Comparison of ENCODE assay signal across 16 cellular contexts in the genomic region with DNA sequence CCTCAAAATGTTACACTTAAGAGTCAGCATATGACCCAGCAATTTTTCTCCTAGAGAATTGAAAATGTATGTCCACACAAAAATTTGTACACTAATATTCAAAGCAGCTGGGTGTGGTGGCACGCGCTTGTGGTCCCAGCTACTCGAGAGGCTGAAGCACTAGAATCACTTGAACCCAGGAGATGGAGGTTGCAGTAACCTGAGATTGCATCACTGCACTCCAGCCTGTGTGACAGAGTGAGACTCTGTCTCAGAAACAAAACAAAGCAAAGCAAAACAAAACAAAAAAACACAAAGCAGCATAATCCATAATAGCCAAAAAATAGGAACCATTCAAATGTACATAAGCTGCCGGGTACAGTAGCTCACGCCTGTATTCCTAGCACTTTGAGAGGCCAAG. TPM values are rescaled to one million over a fixed set of nuclear protein-coding genes. Genes with fewer than 3 reads are reported as not detected.
DNase-seq lines count a peak whose midpoint lies in the region; ATAC-seq, FAIRE-seq and TF ChIP-seq lines count a peak whose summit lies in the region.
"Had no signal": no experiment of that assay in that cellular context is flagged by ENCODE, and none has a peak within 500 bp of the region (broad histone marks: within the 10 kb centered on the region; RNA-seq: fewer than 3 reads in every experiment).

No MANE protein-coding gene starts in this region.

- no peak for TF ChIP-seq CTCF in sigmoid colon (IDR thresholded peaks at IDR 0.05)
- no peak for TF ChIP-seq CTCF in endothelial cell (IDR thresholded peaks at IDR 0.05; ENCODE audit: unreplicated experiment)

- peaks cover 0 to 12% (median 10%) of the 10 kb centered on the region in 4 donors for H3K4me1 ChIP-seq in sigmoid colon
- no peaks in the 10 kb centered on the region for H3K4me1 ChIP-seq in SJCRH30

- no peak for TF ChIP-seq EP300 in sigmoid colon (IDR thresholded peaks at IDR 0.05)

- peaks cover 44% of the 10 kb centered on the region for H3K36me3 Mint-ChIP-seq in stimulated activated naive CD8-positive, alpha-beta T cell treated with anti-CD3 and anti-CD28 coated beads, Interleukin-15, Interleukin-2, amounts not matched to agents 100 ng/mL and 50 ng/mL, for 24 hours (ENCODE audit: low read depth)
- peaks cover 25% of the 10 kb centered on the region for H3K36me3 Mint-ChIP-seq in activated CD4-positive, alpha-beta memory T cell treated with anti-CD3 and anti-CD28 coated beads for 36 hours
- H3K36me3 Mint-ChIP-seq in immature natural killer cell (peaks cover 3 to 5% (median 4%) of the 10 kb centered on the region in 3 donors), endothelial cell (ENCODE audit: low read depth, unreplicated experiment) (peaks cover 8% of the 10 kb centered on the region)

- intact Hi-C loops in activated CD4-positive, alpha-beta memory T cell treated with anti-CD3 and anti-CD28 coated beads for 36 hours (cut with micrococcal nuclease), result loop anchor here (5.0 kb wide), 1 partner anchor 38 kb away; no protein-coding TSS in a partner anchor
- intact Hi-C loops in sigmoid colon (cut with DNase I), result loop anchor here (2.0 to 10.0 kb wide), 4 partner anchors 21 to 455 kb away; a partner anchor contains a TSS

- no peaks in the 10 kb centered on the region for H3K9me3 Mint-ChIP-seq in stimulated activated naive CD8-positive, alpha-beta T cell treated with anti-CD3 and anti-CD28 coated beads, Interleukin-15, Interleukin-2, amounts not matched to agents 100 ng/mL and 50 ng/mL, for 24 hours
- no peaks in the 10 kb centered on the region for H3K9me3 Mint-ChIP-seq in activated CD4-positive, alpha-beta memory T cell treated with anti-CD3 and anti-CD28 coated beads for 36 hours
- no peaks in the 10 kb centered on the region for H3K9me3 Mint-ChIP-seq in immature natural killer cell
- no peaks in the 10 kb centered on the region for H3K9me3 Mint-ChIP-seq in endothelial cell (ENCODE audit: unreplicated experiment)

- no peak overlapping the region for H3K27ac ChIP-seq in sigmoid colon
- H3K27ac ChIP-seq in SJCRH30, result no peak overlapping the region
- H3K27ac ChIP-seq: KMS-11 had no signal

- no peak overlapping the region for H3K4me3 ChIP-seq in sigmoid colon
- H3K4me3 ChIP-seq in SJCRH30, result no peak overlapping the region

- WGBS in sigmoid colon, 2 donors, result 93 to 96% methylated on average over 5 of the region's 5 CpGs

- POLR2A ChIA-PET in activated CD4-positive, alpha-beta memory T cell treated with anti-CD3 and anti-CD28 coated beads for 36 hours (lab: Charles Lee), result interaction anchor here (1.2 kb wide), 1 partner anchor 21 kb away, joined by 3 read pairs; a partner anchor contains a TSS

- ATAC-seq in stimulated activated naive CD8-positive, alpha-beta T cell treated with anti-CD3 and anti-CD28 coated beads, Interleukin-15, Interleukin-2, amounts not matched to agents 100 U/mL and 50 U/mL, for 24 hours, result no peak
- ATAC-seq: left ventricle myocardium superior had no signal

- CTCF ChIA-PET in activated CD4-positive, alpha-beta memory T cell treated with anti-CD3 and anti-CD28 coated beads for 36 hours (lab: Charles Lee), result interaction anchor here (0.6 kb wide), 1 partner anchor 9 kb away, joined by 4 read pairs; no protein-coding TSS in a partner anchor

- H3K9me3 ChIP-seq in sigmoid colon (no peaks in the 10 kb centered on the region), SJCRH30 (replicated peaks) (no peaks in the 10 kb centered on the region)

- H3K4me3 Mint-ChIP-seq in stimulated activated naive CD8-positive, alpha-beta T cell treated with anti-CD3 and anti-CD28 coated beads, Interleukin-15, Interleukin-2, amounts not matched to agents 100 ng/mL and 50 ng/mL, for 24 hours, result peak overlapping the region; percentile 98
- peak overlapping the region; percentile 98 for H3K4me3 Mint-ChIP-seq in activated CD4-positive, alpha-beta memory T cell treated with anti-CD3 and anti-CD28 coated beads for 36 hours
- H3K4me3 Mint-ChIP-seq in immature natural killer cell (peak overlapping the region; percentile 96 to 100 (median 99)), endothelial cell (ENCODE audit: unreplicated experiment) (no peak overlapping the region)

- H3K27me3 ChIP-seq in sigmoid colon (no peaks in the 10 kb centered on the region), SJCRH30 (no peaks in the 10 kb centered on the region)

- H3K36me3 ChIP-seq in sigmoid colon (peaks cover 0 to 4% (median 0%) of the 10 kb centered on the region in 4 donors), SJCRH30 (peaks cover 8% of the 10 kb centered on the region)

- no peak for FAIRE-seq in GM12891 (lab: Jason Lieb, UNC)
- FAIRE-seq: endometrium had no signal

- H3K27ac Mint-ChIP-seq in stimulated activated naive CD8-positive, alpha-beta T cell treated with anti-CD3 and anti-CD28 coated beads, Interleukin-15, Interleukin-2, amounts not matched to agents 100 ng/mL and 50 ng/mL, for 24 hours, result no peak overlapping the region
- H3K27ac Mint-ChIP-seq in activated CD4-positive, alpha-beta memory T cell treated with anti-CD3 and anti-CD28 coated beads for 36 hours, result no peak overlapping the region
- peak overlapping the region; percentile 70 to 99 (median 96) for H3K27ac Mint-ChIP-seq in immature natural killer cell
- no peak overlapping the region for H3K27ac Mint-ChIP-seq in endothelial cell (ENCODE audit: unreplicated experiment)

- peaks cover 30% of the 10 kb centered on the region for H3K4me1 Mint-ChIP-seq in stimulated activated naive CD8-positive, alpha-beta T cell treated with anti-CD3 and anti-CD28 coated beads, Interleukin-15, Interleukin-2, amounts not matched to agents 100 ng/mL and 50 ng/mL, for 24 hours (ENCODE audit: low read depth)
- H3K4me1 Mint-ChIP-seq in activated CD4-positive, alpha-beta memory T cell treated with anti-CD3 and anti-CD28 coated beads for 36 hours (ENCODE audit: low read depth), result peaks cover 46% of the 10 kb centered on the region
- peaks cover 35 to 45% of the 10 kb centered on the region in 2 donors for H3K4me1 Mint-ChIP-seq in immature natural killer cell
- peaks cover 19% of the 10 kb centered on the region for H3K4me1 Mint-ChIP-seq in endothelial cell (ENCODE audit: unreplicated experiment)

- no peak for DNase-seq in stimulated activated naive CD8-positive, alpha-beta T cell treated with anti-CD3 and anti-CD28 coated beads, Interleukin-15, Interleukin-2, amounts not matched to agents 100 U/mL and 50 U/mL, for 24 hours
- no peak for DNase-seq in activated CD4-positive, alpha-beta memory T cell treated with anti-CD3 and anti-CD28 coated beads for 36 hours
- DNase-seq in immature natural killer cell (no peak), sigmoid colon (no peak), SJCRH30 (no peak), GM12891 (ENCODE audit: insufficient read length, low spot score) (no peak), endothelial cell (ENCODE audit: low spot score) (no peak)
- DNase-seq: foreskin fibroblast, left ventricle myocardium superior, NCI-H2227 treated with DMSO at 0.1 percent for 48 hours, SHP77, substantia nigra, T-helper 9 cell had no signal

- TF ChIP-seq POLR2A in sigmoid colon (IDR thresholded peaks at IDR 0.05) (no peak), GM12891 (IDR thresholded peaks at IDR 0.05; ENCODE audit: low read depth, low read length) (no peak)

- H3K27me3 Mint-ChIP-seq in stimulated activated naive CD8-positive, alpha-beta T cell treated with anti-CD3 and anti-CD28 coated beads, Interleukin-15, Interleukin-2, amounts not matched to agents 100 ng/mL and 50 ng/mL, for 24 hours, result no peaks in the 10 kb centered on the region
- no peaks in the 10 kb centered on the region for H3K27me3 Mint-ChIP-seq in activated CD4-positive, alpha-beta memory T cell treated with anti-CD3 and anti-CD28 coated beads for 36 hours
- peaks cover 8 to 10% (median 9%) of the 10 kb centered on the region in 3 donors for H3K27me3 Mint-ChIP-seq in immature natural killer cell (ENCODE audit: low read depth in 3 of 3)
- peaks cover 8% of the 10 kb centered on the region for H3K27me3 Mint-ChIP-seq in endothelial cell (ENCODE audit: unreplicated experiment)

TF ChIP-seq in GM12891, 5 proteins besides CTCF, POLR2A, EP300 and RAD21:
- TF ChIP-seq PAX5 (IDR thresholded peaks at IDR 0.05; ENCODE audit: insufficient read depth, low read length, severe bottlenecking) (no peak), POLR2AphosphoS5 (IDR thresholded peaks at IDR 0.05; ENCODE audit: low read depth, low read length) (no peak), TAF1 (IDR thresholded peaks at IDR 0.05; ENCODE audit: low read depth, low read length) (no peak)

RNA-seq across cellular contexts. Expression of a gene that starts 1.6 kb away (rescaled TPM):
- total RNA-seq in activated CD4-positive, alpha-beta memory T cell treated with anti-CD3 and anti-CD28 coated beads for 36 hours, result 10 to 100 TPM; 45.5 to 46.0 TPM
- polyA plus RNA-seq in immature natural killer cell (10 to 100 TPM in 2 of 3 donors, 1 to 10 TPM in 1; 9.4 to 22.9 (median 19.9) TPM), sigmoid colon (10 to 100 TPM; 18.0 to 19.4 (median 18.0) TPM)
- total RNA-seq in sigmoid colon (10 to 100 TPM; 11.9 to 33.7 (median 22.0) TPM), endothelial cell (ENCODE audit: unreplicated experiment) (9.4 TPM)
- 67.8 and 68.9 TPM in 2 replicates for total RNA-seq in SJCRH30 (2014; rRNA removed; shearing (Covaris generic))
- 29.9 TPM for polyA plus RNA-seq in GM12891 (2012; ENCODE audit: low read depth, missing spikeins)

RNA-seq across cellular contexts. Expression of a gene that starts 21.7 kb away (rescaled TPM):
- total RNA-seq in activated CD4-positive, alpha-beta memory T cell treated with anti-CD3 and anti-CD28 coated beads for 36 hours, result 10 to 100 TPM; 97.1 to 97.7 TPM
- polyA plus RNA-seq in immature natural killer cell (100 to 1,000 TPM in 2 of 3 donors, 10 to 100 TPM in 1; 91.1 to 141 (median 120) TPM), sigmoid colon (100 to 1,000 TPM in 1 of 3 donors, 10 to 100 TPM in 2; 77.7 to 100 (median 86.5) TPM)
- total RNA-seq in sigmoid colon (10 to 100 TPM; 41.0 to 59.9 (median 47.9) TPM), endothelial cell (ENCODE audit: unreplicated experiment) (75.3 TPM)
- total RNA-seq in SJCRH30 (2014; rRNA removed; shearing (Covaris generic)), result 119 and 120 TPM in 2 replicates
- polyA plus RNA-seq in GM12891 (2012; ENCODE audit: low read depth, missing spikeins), result 94.0 TPM

Comparison
In these comparisons a context has a peak if more than half of its experiments do, and no peak if none do; other contexts are left out.
1. H3K27ac Mint-ChIP-seq: peak in immature natural killer cell (6 of 6); none in stimulated activated naive CD8-positive, alpha-beta T cell treated with anti-CD3 and anti-CD28 coated beads, Interleukin-15, Interleukin-2, amounts not matched to agents 100 ng/mL and 50 ng/mL, for 24 hours (single experiment), activated CD4-positive, alpha-beta memory T cell treated with anti-CD3 and anti-CD28 coated beads for 36 hours (single experiment) and endothelial cell (single experiment).